Comparison of ENCODE assay signal across 9 cellular contexts in the genomic region with DNA sequence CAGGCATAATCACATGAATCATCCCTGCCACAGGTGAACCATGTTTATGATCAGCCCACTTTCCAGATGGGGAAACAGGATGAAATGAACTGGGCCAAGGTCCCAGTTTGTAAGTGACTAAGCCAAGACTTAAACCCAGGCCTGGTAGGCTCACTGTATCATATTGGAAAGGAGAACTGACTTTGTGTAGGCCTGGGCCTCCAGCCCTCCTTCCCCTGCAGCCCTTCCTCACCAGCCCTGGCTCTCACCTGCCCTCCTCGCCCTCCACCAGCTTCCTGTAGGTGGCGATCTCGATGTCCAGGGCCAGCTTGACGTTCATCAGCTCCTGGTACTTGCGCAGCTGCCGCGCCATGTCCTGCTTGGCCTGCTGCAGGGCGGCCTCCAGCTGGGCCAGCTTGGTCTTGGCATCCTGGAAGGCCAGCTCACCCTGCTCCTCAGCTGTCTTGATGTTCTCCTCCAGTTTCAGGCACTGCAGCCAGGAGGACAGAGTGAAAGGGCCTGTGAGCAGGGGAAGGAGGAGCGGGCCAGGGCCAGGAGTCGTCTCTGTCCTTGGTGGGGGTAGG. TPM values are rescaled to one million over a fixed set of nuclear protein-coding genes. Genes with fewer than 3 reads are reported as not detected.
DNase-seq lines count a peak whose midpoint lies in the region; ATAC-seq and TF ChIP-seq lines count a peak whose summit lies in the region.
"Had no signal": no experiment of that assay in that cellular context is flagged by ENCODE, and none has a peak within 500 bp of the region (broad histone marks: within the 10 kb centered on the region; RNA-seq: fewer than 3 reads in every experiment).

No MANE protein-coding gene starts in this region.

- TF ChIP-seq CTCF in retinal pigment epithelial cell (conservative IDR thresholded peaks at IDR 0.05; ENCODE audit: low read depth, low read length): peak; percentile 47

- no peak overlapping the region for H3K4me3 ChIP-seq in retinal pigment epithelial cell (ENCODE audit: low read length)

- no peak for TF ChIP-seq POLR2A in erythroblast (IDR thresholded peaks at IDR 0.05; ENCODE audit: low read length)

- no peaks in the 10 kb centered on the region for H3K9me3 Mint-ChIP-seq in activated T-cell treated with anti-CD3 and anti-CD28 coated beads, Interleukin-2, amount 50 U/mL, for 4 hours
- H3K9me3 Mint-ChIP-seq: CD8-positive, alpha-beta T cell had no signal

- H3K4me1 Mint-ChIP-seq in activated T-cell treated with anti-CD3 and anti-CD28 coated beads, Interleukin-2, amount 50 U/mL, for 4 hours (ENCODE audit: low read depth): no peaks in the 10 kb centered on the region

- no peak overlapping the region for H3K4me3 Mint-ChIP-seq in activated T-cell treated with anti-CD3 and anti-CD28 coated beads, Interleukin-2, amount 50 U/mL, for 4 hours
- H3K4me3 Mint-ChIP-seq: CD8-positive, alpha-beta T cell had no signal

- ATAC-seq in activated T-cell treated with anti-CD3 and anti-CD28 coated beads, Interleukin-2, amount 50 U/mL, for 4 hours: no peak
- ATAC-seq: CD8-positive, alpha-beta T cell had no signal

- H3K36me3 Mint-ChIP-seq in activated T-cell treated with anti-CD3 and anti-CD28 coated beads, Interleukin-2, amount 50 U/mL, for 4 hours (ENCODE audit: insufficient read depth): no peaks in the 10 kb centered on the region
- H3K36me3 Mint-ChIP-seq: CD8-positive, alpha-beta T cell had no signal

- DNase-seq in SKM-1 treated with dmso at 0.1 percent for 144 hours (lab: John Stamatoyannopoulos, UW; ENCODE audit: unreplicated experiment) (peak; percentile 23), SKM-1 (lab: John Stamatoyannopoulos, UW; ENCODE audit: unreplicated experiment) (no peak), NCI-H1092 treated with DMSO at 0.1 percent for 48 hours (lab: John Stamatoyannopoulos, UW) (peak; percentile 19), cerebellar cortex (ENCODE audit: low spot score) (peak; percentile 44), retinal pigment epithelial cell (ENCODE audit: low read depth) (no peak), DMS114 treated with DMSO at 0.1 percent for 48 hours (lab: John Stamatoyannopoulos, UW; ENCODE audit: unreplicated experiment) (no peak), erythroblast (lab: John Stamatoyannopoulos, UW) (no peak)
- DNase-seq in activated T-cell treated with anti-CD3 and anti-CD28 coated beads, Interleukin-2, amount 50 U/mL, for 4 hours: no peak

- H3K27me3 Mint-ChIP-seq in activated T-cell treated with anti-CD3 and anti-CD28 coated beads, Interleukin-2, amount 50 U/mL, for 4 hours (ENCODE audit: low read depth): no peaks in the 10 kb centered on the region

RNA-seq across cellular contexts. Expression of a gene that starts 19.8 kb away (rescaled TPM):
- under 1 TPM in 2 of 3 donors, not detected in 1; 0.05 to 0.08 TPM for total RNA-seq in activated T-cell treated with anti-CD3 and anti-CD28 coated beads, Interleukin-2, amount 50 U/mL, for 4 hours
- total RNA-seq: CD8-positive, alpha-beta T cell had no signal

Comparison
In these comparisons a context has a peak if more than half of its experiments do, and no peak if none do; other contexts are left out.
1. DNase-seq: peak in SKM-1 treated with dmso at 0.1 percent for 144 hours (single experiment), NCI-H1092 treated with DMSO at 0.1 percent for 48 hours (single experiment) and cerebellar cortex (single experiment); none in SKM-1 (single experiment), retinal pigment epithelial cell (single experiment), DMS114 treated with DMSO at 0.1 percent for 48 hours (single experiment), erythroblast (0 of 2) and activated T-cell treated with anti-CD3 and anti-CD28 coated beads, Interleukin-2, amount 50 U/mL, for 4 hours (single experiment).